ENCODE assay signal across 13 cellular contexts in genomic region chr4:79913581-79913980, GRCh38.
DNase-seq lines count a peak whose midpoint lies in the region; ATAC-seq and TF ChIP-seq lines count a peak whose summit lies in the region.
"Had no signal": no experiment of that assay in that cellular context is flagged by ENCODE, and none has a peak within 500 bp of the region (broad histone marks: within the 10 kb centered on the region; RNA-seq: fewer than 3 reads in every experiment).

No MANE protein-coding gene starts in this region.

- no peaks in the 10 kb centered on the region for H3K9me3 ChIP-seq in cardiac muscle cell (ENCODE audit: low read depth)
- H3K9me3 ChIP-seq in neural progenitor cell (ENCODE audit: low read depth), result no peaks in the 10 kb centered on the region
- H3K9me3 ChIP-seq in PC-9 (ENCODE audit: insufficient read depth, low read depth), result no peaks in the 10 kb centered on the region
- H3K9me3 ChIP-seq: BLaER1 treated with 17β-estradiol and CSF1 and Interleukin-3, amounts not matched to agents 10 nM and 100 nM had no signal

- no peaks in the 10 kb centered on the region for H3K36me3 Mint-ChIP-seq in neural progenitor cell

- H3K79me2 ChIP-seq in neural progenitor cell (ENCODE audit: low read depth) (no peaks in the 10 kb centered on the region), PC-9 (ENCODE audit: low read depth) (no peaks in the 10 kb centered on the region)

- ATAC-seq in left cardiac atrium, result no peak
- peak; percentile 38; the same call in 1 of the 3 replicates for ATAC-seq in SK-N-SH treated with all-trans-retinoic acid at 6 μM for 48 hours
- ATAC-seq in GM21390 (IDR thresholded peaks at IDR 0.05; ENCODE audit: unreplicated experiment), result no peak
- ATAC-seq: esophagus mucosa had no signal

- H3K9ac ChIP-seq in neural progenitor cell, result no peak overlapping the region
- H3K9ac ChIP-seq: BLaER1 treated with 17β-estradiol and CSF1 and Interleukin-3, amounts not matched to agents 10 nM and 100 nM had no signal

- no peaks in the 10 kb centered on the region for H4K20me1 ChIP-seq in neural progenitor cell (ENCODE audit: low read depth)
- no peaks in the 10 kb centered on the region for H4K20me1 ChIP-seq in PC-9 (ENCODE audit: insufficient read depth)

- H3K4me2 ChIP-seq in neural progenitor cell (no peak overlapping the region), PC-9 (no peak overlapping the region)

- no TSS peak for BruUV-seq in PC-9 (replicated peaks; lab: Mats Ljungman, UMichigan)

- H2AFZ ChIP-seq in neural progenitor cell (replicated peaks) (no peak overlapping the region), PC-9 (no peak overlapping the region)

- H3K36me3 ChIP-seq in cardiac muscle cell, result no peaks in the 10 kb centered on the region
- H3K36me3 ChIP-seq in neural progenitor cell, result no peaks in the 10 kb centered on the region
- no peaks in the 10 kb centered on the region for H3K36me3 ChIP-seq in PC-9 (ENCODE audit: low read depth)

- H3K4me3 Mint-ChIP-seq in neural progenitor cell, result no peak overlapping the region
- H3K4me3 Mint-ChIP-seq: stimulated activated naive CD8-positive, alpha-beta T cell treated with anti-CD3 and anti-CD28 coated beads, Interleukin-15, Interleukin-2, amounts not matched to agents 100 ng/mL and 50 ng/mL, for 24 hours had no signal

- H3K27me3 ChIP-seq in cardiac muscle cell (no peaks in the 10 kb centered on the region), neural progenitor cell (no peaks in the 10 kb centered on the region), PC-9 (ENCODE audit: insufficient read depth, low read depth) (no peaks in the 10 kb centered on the region)
- H3K27me3 ChIP-seq: BLaER1 treated with 17β-estradiol and CSF1 and Interleukin-3, amounts not matched to agents 10 nM and 100 nM had no signal

- H3K4me3 ChIP-seq in cardiac muscle cell (no peak overlapping the region), fibroblast of the aortic adventitia (ENCODE audit: low read depth, low read length) (no peak overlapping the region), neural progenitor cell (no peak overlapping the region), PC-9 (no peak overlapping the region)
- H3K4me3 ChIP-seq: BLaER1 treated with 17β-estradiol and CSF1 and Interleukin-3, amounts not matched to agents 10 nM and 100 nM had no signal

- H3K27me3 Mint-ChIP-seq in neural progenitor cell (ENCODE audit: insufficient read depth, low read depth), result no peaks in the 10 kb centered on the region
- H3K27me3 Mint-ChIP-seq: stimulated activated naive CD8-positive, alpha-beta T cell treated with anti-CD3 and anti-CD28 coated beads, Interleukin-15, Interleukin-2, amounts not matched to agents 100 ng/mL and 50 ng/mL, for 24 hours had no signal

- H3F3A ChIP-seq in neural progenitor cell (ENCODE audit: low read depth) (no peaks in the 10 kb centered on the region), PC-9 (ENCODE audit: insufficient read depth, low read depth) (no peaks in the 10 kb centered on the region)

- peak overlapping the region; percentile 27 for H3K27ac ChIP-seq in cardiac muscle cell
- H3K27ac ChIP-seq in neural progenitor cell, result no peak overlapping the region
- no peak overlapping the region for H3K27ac ChIP-seq in PC-9
- H3K27ac ChIP-seq: BLaER1 treated with 17β-estradiol and CSF1 and Interleukin-3, amounts not matched to agents 10 nM and 100 nM had no signal

- intact Hi-C loops in left cardiac atrium (cut with DNase I), result loop anchor here in 1 of 2 donors (10.0 kb wide), 1 partner anchor 291 kb away; no protein-coding TSS in a partner anchor
- intact Hi-C loops in PC-9 (cut with micrococcal nuclease; ENCODE audit: unreplicated experiment), result no loop called here

- H3K27ac Mint-ChIP-seq in neural progenitor cell, result no peak overlapping the region
- H3K27ac Mint-ChIP-seq: stimulated activated naive CD8-positive, alpha-beta T cell treated with anti-CD3 and anti-CD28 coated beads, Interleukin-15, Interleukin-2, amounts not matched to agents 100 ng/mL and 50 ng/mL, for 24 hours had no signal

- POLR2A ChIA-PET in PC-9 (lab: Charles Lee; ENCODE audit: unreplicated experiment), result no interaction called here

- no peaks in the 10 kb centered on the region for H3K9me3 Mint-ChIP-seq in neural progenitor cell
- H3K9me3 Mint-ChIP-seq: stimulated activated naive CD8-positive, alpha-beta T cell treated with anti-CD3 and anti-CD28 coated beads, Interleukin-15, Interleukin-2, amounts not matched to agents 100 ng/mL and 50 ng/mL, for 24 hours had no signal

- TF ChIP-seq CTCF in cardiac muscle cell (IDR thresholded peaks at IDR 0.05; ENCODE audit: low read depth, low read length), result no peak
- TF ChIP-seq CTCF in fibroblast of the aortic adventitia (IDR thresholded peaks at IDR 0.05; ENCODE audit: insufficient read depth, low read length), result no peak
- no peak for TF ChIP-seq CTCF in neural progenitor cell (IDR thresholded peaks at IDR 0.05)
- TF ChIP-seq CTCF in PC-9 (conservative IDR thresholded peaks at IDR 0.05), result no peak

- H3K4me1 ChIP-seq in cardiac muscle cell (ENCODE audit: low read depth) (peaks cover 10% of the 10 kb centered on the region), neural progenitor cell (no peaks in the 10 kb centered on the region), PC-9 (replicated peaks; ENCODE audit: insufficient read depth) (no peaks in the 10 kb centered on the region)

- H3K9me2 ChIP-seq in PC-9 (ENCODE audit: insufficient read depth), result no peaks in the 10 kb centered on the region

- no peaks in the 10 kb centered on the region for H3K4me1 Mint-ChIP-seq in neural progenitor cell

- CTCF ChIA-PET in PC-9 (lab: Charles Lee), result no interaction called here

- DNase-seq in cardiac muscle cell (ENCODE audit: low read depth in 1 of 2, low spot score in 1 of 2), result peak; percentile 32 to 56
- DNase-seq in left cardiac atrium, result no peak
- peak; percentile 50 for DNase-seq in fibroblast of the aortic adventitia (ENCODE audit: low read depth)
- DNase-seq in neural progenitor cell (ENCODE audit: low spot score), result no peak
- DNase-seq in PC-9, result no peak
- no peak for DNase-seq in cortex of kidney (lab: John Stamatoyannopoulos, UW)
- DNase-seq: nucleus accumbens; stimulated activated CD4-positive, alpha-beta T cell treated with anti-CD3 and anti-CD28 coated beads, Interleukin-1b, Interleukin-23, amount 100 ng/mL, for 48 hours had no signal

TF ChIP-seq in SK-N-SH treated with all-trans-retinoic acid at 6 μM for 48 hours, 23 proteins besides CTCF, POLR2A, EP300 and RAD21:
- TF ChIP-seq BACH2 (CRISPR knock-in tag; IDR thresholded peaks at IDR 0.05; ENCODE audit: borderline replicate concordance), result no peak
- TF ChIP-seq CSRNP3 (CRISPR knock-in tag; IDR thresholded peaks at IDR 0.05), result no peak
- no peak for TF ChIP-seq PATZ1 (CRISPR knock-in tag; IDR thresholded peaks at IDR 0.05; ENCODE audit: borderline replicate concordance)
- TF ChIP-seq SNAI2 (CRISPR knock-in tag; IDR thresholded peaks at IDR 0.05), result no peak
- TF ChIP-seq ZC3H10 (CRISPR knock-in tag; IDR thresholded peaks at IDR 0.05), result no peak
- TF ChIP-seq TCF4 (CRISPR knock-in tag; IDR thresholded peaks at IDR 0.05; ENCODE audit: borderline replicate concordance), result no peak
- no peak for TF ChIP-seq CREB5 (CRISPR knock-in tag; IDR thresholded peaks at IDR 0.05; ENCODE audit: low read depth)
- no peak for TF ChIP-seq ARNTL (CRISPR knock-in tag; IDR thresholded peaks at IDR 0.05; ENCODE audit: borderline replicate concordance, low read depth)
- TF ChIP-seq CSDC2 (CRISPR knock-in tag; IDR thresholded peaks at IDR 0.05), result no peak
- no peak for TF ChIP-seq ZNF70 (CRISPR knock-in tag; IDR thresholded peaks at IDR 0.05)

Comparison
In these comparisons a context has a peak if more than half of its experiments do, and no peak if none do; other contexts are left out.
1. DNase-seq: peak in cardiac muscle cell (2 of 2) and fibroblast of the aortic adventitia (single experiment); none in left cardiac atrium (single experiment), neural progenitor cell (single experiment), PC-9 (0 of 2) and cortex of kidney (single experiment).